In the genomic region with DNA sequence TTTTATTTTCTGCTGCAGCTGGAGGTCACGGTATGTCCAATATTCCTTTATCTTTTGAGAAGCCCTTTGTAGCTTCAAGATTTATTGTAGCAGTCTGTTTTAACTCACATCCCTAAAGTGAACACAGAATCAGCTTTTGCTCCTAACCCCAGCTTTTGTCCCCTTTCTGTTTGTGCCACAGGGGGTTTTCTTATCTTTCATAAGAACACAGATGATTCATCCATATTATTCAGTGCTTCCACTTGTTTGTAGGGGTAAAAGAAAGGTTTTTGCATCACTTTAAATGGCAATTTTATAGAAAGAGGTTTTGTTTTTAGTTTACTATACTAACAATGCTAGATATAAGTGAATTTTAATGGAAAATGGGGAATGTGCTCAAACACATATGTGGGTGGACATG, we compare ENCODE assay signal across 24 cellular contexts. TPM values are rescaled to one million over a fixed set of nuclear protein-coding genes. Genes with fewer than 3 reads are reported as not detected.
"Had no signal": no experiment of that assay in that cellular context is flagged by ENCODE, and none has a peak within 500 bp of the region (broad histone marks: within the 10 kb centered on the region; RNA-seq: fewer than 3 reads in every experiment).

No MANE protein-coding gene starts in this region.

- H3K27ac ChIP-seq: gastrocnemius medialis, sigmoid colon, upper lobe of left lung had no signal

- ATAC-seq: activated T-cell treated with anti-CD3 and anti-CD28 coated beads, Interleukin-2, amount 50 U/mL, for 72 hours; gastrocnemius medialis; left colon had no signal

- DNase-seq: activated B cell treated with CpG ODN at 0.5 μM for 24 hours; activated CD4-positive, alpha-beta memory T cell treated with anti-CD3 and anti-CD28 coated beads for 36 hours; activated CD4-positive, alpha-beta T cell treated with anti-CD3 and anti-CD28 coated beads for 48 hours; activated effector memory CD4-positive, alpha-beta T cell treated with Interleukin-2 at 50 U/mL for 16 hours; activated naive CD4-positive, alpha-beta T cell treated with anti-CD3 and anti-CD28 coated beads for 36 hours; activated naive CD8-positive, alpha-beta T cell treated with anti-CD3 and anti-CD28 coated beads, Interleukin-2, amount 10 ng/mL, durations not matched to agents 7 days and 5 days; activated T-cell treated with anti-CD3 and anti-CD28 coated beads, Interleukin-2, amount 50 U/mL, for 72 hours; caudate nucleus; dermis blood vessel endothelial cell; effector CD8-positive, alpha-beta T cell; gastrocnemius medialis; head of caudate nucleus; hypothalamus; islet precursor cell; left colon; mesendoderm; naive B cell; posterior cingulate gyrus; sigmoid colon; stimulated activated CD4-positive, alpha-beta T cell treated with anti-CD3 and anti-CD28 coated beads, Interleukin-4, amount 100 ng/mL, for 1 hour; stimulated activated naive CD4-positive, alpha-beta T cell treated with Interleukin-2 at 50 U/mL for 16 hours; T1000; upper lobe of left lung had no signal

- H3K36me3 ChIP-seq: gastrocnemius medialis, sigmoid colon, upper lobe of left lung had no signal

- H3K4me3 ChIP-seq: gastrocnemius medialis, sigmoid colon, upper lobe of left lung had no signal

- H3K9me3 ChIP-seq: gastrocnemius medialis had no signal

- H3K4me1 ChIP-seq: gastrocnemius medialis, sigmoid colon, upper lobe of left lung had no signal

- H3K27me3 ChIP-seq: gastrocnemius medialis, sigmoid colon, upper lobe of left lung had no signal

RNA-seq across cellular contexts. Expression of a gene that starts 21.8 kb away (rescaled TPM):
- total RNA-seq: activated B cell treated with CpG ODN at 0.5 μM for 24 hours; activated CD4-positive, alpha-beta memory T cell treated with anti-CD3 and anti-CD28 coated beads for 36 hours; activated naive CD4-positive, alpha-beta T cell treated with anti-CD3 and anti-CD28 coated beads for 36 hours; activated naive CD8-positive, alpha-beta T cell treated with anti-CD3 and anti-CD28 coated beads, Interleukin-2, amount 10 ng/mL, durations not matched to agents 7 days and 5 days; activated T-cell treated with anti-CD3 and anti-CD28 coated beads, Interleukin-2, amount 50 U/mL, for 72 hours; neural crest cell had no signal
